18 cellular contexts compared by ENCODE assay signal in genomic region chr1:15963363-15963967, GRCh38. TPM values are rescaled to one million over a fixed set of nuclear protein-coding genes. Genes with fewer than 3 reads are reported as not detected.
DNase-seq lines count a peak whose midpoint lies in the region; ATAC-seq and TF ChIP-seq lines count a peak whose summit lies in the region.
"Had no signal": no experiment of that assay in that cellular context is flagged by ENCODE, and none has a peak within 500 bp of the region (broad histone marks: within the 10 kb centered on the region; RNA-seq: fewer than 3 reads in every experiment).

No MANE protein-coding gene starts in this region.

- peaks cover 27% of the 10 kb centered on the region for H3K36me3 Mint-ChIP-seq in activated CD4-positive, alpha-beta T cell treated with anti-CD3 and anti-CD28 coated beads for 36 hours (ENCODE audit: low read depth)
- H3K36me3 Mint-ChIP-seq in IgD-negative memory B cell: peaks cover 3% of the 10 kb centered on the region

- H3K4me1 Mint-ChIP-seq in activated CD4-positive, alpha-beta T cell treated with anti-CD3 and anti-CD28 coated beads for 36 hours: peaks cover 98% of the 10 kb centered on the region
- H3K4me1 Mint-ChIP-seq in IgD-negative memory B cell: peaks cover 38 to 69% (median 61%) of the 10 kb centered on the region in 3 donors

- H3K4me3 Mint-ChIP-seq in activated CD4-positive, alpha-beta T cell treated with anti-CD3 and anti-CD28 coated beads for 36 hours: peak overlapping the region; percentile 54
- H3K4me3 Mint-ChIP-seq in IgD-negative memory B cell: peak overlapping the region; percentile 80 to 92 (median 86)
- H3K4me3 Mint-ChIP-seq: nephron, type B pancreatic cell had no signal

- CTCF ChIA-PET in activated CD4-positive, alpha-beta T cell treated with anti-CD3 and anti-CD28 coated beads for 36 hours (lab: Charles Lee): interaction anchor here (0.8 to 2.2 kb wide), 5 partner anchors 10 to 114 kb away, joined by 3 to 8 read pairs (median 3); no protein-coding TSS in a partner anchor

- H3K9me3 ChIP-seq in spleen: no peaks in the 10 kb centered on the region
- H3K9me3 ChIP-seq: gastrocnemius medialis had no signal

- ATAC-seq in activated CD4-positive, alpha-beta T cell treated with anti-CD3 and anti-CD28 coated beads for 36 hours: no peak
- no peak for ATAC-seq in HG02759 (IDR thresholded peaks at IDR 0.05; ENCODE audit: unreplicated experiment)
- no peak for ATAC-seq in HG03432 (IDR thresholded peaks at IDR 0.05; ENCODE audit: unreplicated experiment)
- ATAC-seq: gastrocnemius medialis had no signal

- no peak for TF ChIP-seq POLR2A in spleen (IDR thresholded peaks at IDR 0.05)

- no peaks in the 10 kb centered on the region for H3K9me3 Mint-ChIP-seq in activated CD4-positive, alpha-beta T cell treated with anti-CD3 and anti-CD28 coated beads for 36 hours (ENCODE audit: low read depth)
- H3K9me3 Mint-ChIP-seq in IgD-negative memory B cell: no peaks in the 10 kb centered on the region
- H3K9me3 Mint-ChIP-seq: type B pancreatic cell had no signal

- H3K4me3 ChIP-seq in spleen: peak overlapping the region in 1 of 8 donors; percentile 38
- H3K4me3 ChIP-seq: gastrocnemius medialis had no signal

- POLR2A ChIA-PET in activated CD4-positive, alpha-beta T cell treated with anti-CD3 and anti-CD28 coated beads for 36 hours (lab: Charles Lee): interaction anchor here (1.3 to 5.1 kb wide), 2 partner anchors 11 to 14 kb away, joined by 6 to 77 read pairs; no protein-coding TSS in a partner anchor

- intact Hi-C loops in activated CD4-positive, alpha-beta T cell treated with anti-CD3 and anti-CD28 coated beads for 36 hours (cut with DNase I, micrococcal nuclease): loop anchor here in 1 of 2 experiments (10.0 kb wide), 1 partner anchor 729 kb away; no protein-coding TSS in a partner anchor
- intact Hi-C loops in spleen (cut with DNase I; ENCODE audit: low total_unique reads): no loop called here

- no peak for DNase-seq in activated CD4-positive, alpha-beta T cell treated with anti-CD3 and anti-CD28 coated beads for 36 hours
- DNase-seq in activated CD4-positive, alpha-beta T cell treated with anti-CD3 and anti-CD28 coated beads, Interleukin-2, amount 50 U/mL, for 1 hour: no peak
- DNase-seq in spleen (no peak), DMS53 (lab: John Stamatoyannopoulos, UW) (no peak)
- DNase-seq: activated CD4-positive, alpha-beta T cell treated with anti-CD3 and anti-CD28 coated beads for 1 hour; aorta; effector CD4-positive, alpha-beta T cell; gastrocnemius medialis; islet precursor cell; NCI-H1417; NCI-H526 treated with DMSO at 0.1 percent for 48 hours; SIG-M5 had no signal

- peaks cover 0 to 16% (median 2%) of the 10 kb centered on the region in 6 donors for H3K36me3 ChIP-seq in spleen
- H3K36me3 ChIP-seq: gastrocnemius medialis had no signal

- no peaks in the 10 kb centered on the region for H3K27me3 Mint-ChIP-seq in activated CD4-positive, alpha-beta T cell treated with anti-CD3 and anti-CD28 coated beads for 36 hours
- H3K27me3 Mint-ChIP-seq in IgD-negative memory B cell: peaks cover 2% of the 10 kb centered on the region
- H3K27me3 Mint-ChIP-seq: type B pancreatic cell had no signal

- no peak for TF ChIP-seq CTCF in spleen (IDR thresholded peaks at IDR 0.05 in 8 of 11, conservative IDR thresholded peaks at IDR 0.05 in 3 of 11)

- peaks cover 57 to 99% (median 90%) of the 10 kb centered on the region in 6 donors for H3K4me1 ChIP-seq in spleen

- H3K27ac ChIP-seq in angular gyrus (ENCODE audit: low read depth, low read length): peak overlapping the region; percentile 52
- H3K27ac ChIP-seq in spleen: peak overlapping the region; percentile 27 to 84 (median 76)

- H3K27ac Mint-ChIP-seq in activated CD4-positive, alpha-beta T cell treated with anti-CD3 and anti-CD28 coated beads for 36 hours: peak overlapping the region; percentile 98
- peak overlapping the region; percentile 87 to 98 (median 97) for H3K27ac Mint-ChIP-seq in IgD-negative memory B cell
- H3K27ac Mint-ChIP-seq: nephron, type B pancreatic cell had no signal

- H3K27me3 ChIP-seq in spleen (replicated peaks in 1 of 7): no peaks in the 10 kb centered on the region
- H3K27me3 ChIP-seq: gastrocnemius medialis had no signal

RNA-seq across cellular contexts. Expression of gene ZBTB17, which starts 12.4 kb away (rescaled TPM):
- 10 to 100 TPM; 47.7 to 48.3 TPM for total RNA-seq in activated CD4-positive, alpha-beta T cell treated with anti-CD3 and anti-CD28 coated beads for 36 hours
- polyA plus RNA-seq in IgD-negative memory B cell (30.5 TPM), spleen (100 to 1,000 TPM in 2 of 3 donors, 10 to 100 TPM in 1; 46.5 to 139 (median 111) TPM)
- 10 to 100 TPM; 36.8 to 73.4 (median 52.1) TPM for total RNA-seq in spleen

RNA-seq across cellular contexts. Expression of gene SRARP, which starts 40.6 kb away (rescaled TPM):
- total RNA-seq in activated CD4-positive, alpha-beta T cell treated with anti-CD3 and anti-CD28 coated beads for 36 hours: not detected
- polyA plus RNA-seq in IgD-negative memory B cell: not detected
- not detected for total RNA-seq in spleen
- not detected for polyA plus RNA-seq in spleen
- total RNA-seq: aorta had no signal
- polyA plus RNA-seq: aorta had no signal

RNA-seq across cellular contexts. Expression of gene HSPB7, which starts 54.4 kb away (rescaled TPM):
- total RNA-seq in activated CD4-positive, alpha-beta T cell treated with anti-CD3 and anti-CD28 coated beads for 36 hours: not detected
- polyA plus RNA-seq in IgD-negative memory B cell: not detected
- total RNA-seq in spleen: 1 to 10 TPM in 6 of 7 donors, under 1 TPM in 1; 0.60 to 3.7 (median 2.2) TPM
- polyA plus RNA-seq in spleen: 1 to 10 TPM; 2.3 to 8.1 (median 4.2) TPM

RNA-seq across cellular contexts. Expression of gene CLCNKA, which starts 58.4 kb away (rescaled TPM):
- not detected for total RNA-seq in activated CD4-positive, alpha-beta T cell treated with anti-CD3 and anti-CD28 coated beads for 36 hours
- not detected for polyA plus RNA-seq in IgD-negative memory B cell
- under 1 TPM in 3 of 7 donors, not detected in 4; 0.22 to 0.46 (median 0.37) TPM for total RNA-seq in spleen
- under 1 TPM; 0.19 to 0.50 (median 0.20) TPM for polyA plus RNA-seq in spleen
